20 cellular contexts compared by ENCODE assay signal in genomic region chr16:81241706-81242105, GRCh38. TPM values are rescaled to one million over a fixed set of nuclear protein-coding genes. Genes with fewer than 3 reads are reported as not detected.
DNase-seq lines count a peak whose midpoint lies in the region; ATAC-seq and TF ChIP-seq lines count a peak whose summit lies in the region.
"Had no signal": no experiment of that assay in that cellular context is flagged by ENCODE, and none has a peak within 500 bp of the region (broad histone marks: within the 10 kb centered on the region; RNA-seq: fewer than 3 reads in every experiment).

No MANE protein-coding gene starts in this region.

- no peak for ATAC-seq in body of pancreas
- ATAC-seq: GM23338, HCT116 had no signal

- H3K14ac ChIP-seq in mesenchymal stem cell (ENCODE audit: low read length in 2 of 2), result no peak overlapping the region

- H4K91ac ChIP-seq in mesenchymal stem cell (ENCODE audit: low read length), result no peak overlapping the region

- no peak overlapping the region for H2AK5ac ChIP-seq in mesenchymal stem cell (ENCODE audit: low read length, severe bottlenecking)

- no peaks in the 10 kb centered on the region for H3K9me3 ChIP-seq in HEK293 (ENCODE audit: control insufficient read depth, insufficient read depth, low read depth, low read length)
- no peaks in the 10 kb centered on the region for H3K9me3 ChIP-seq in mesenchymal stem cell (ENCODE audit: control insufficient read depth, low read length)
- H3K9me3 ChIP-seq in body of pancreas, result no peaks in the 10 kb centered on the region
- no peaks in the 10 kb centered on the region for H3K9me3 ChIP-seq in BE2C
- H3K9me3 ChIP-seq in MG63, result no peaks in the 10 kb centered on the region
- H3K9me3 ChIP-seq: BLaER1 had no signal

- H3K4me2 ChIP-seq in mesenchymal stem cell (ENCODE audit: low read length, poor library complexity, severe bottlenecking), result peak overlapping the region; percentile 11
- H3K4me2 ChIP-seq: BLaER1, GM23338 had no signal

- DNase-seq in LNCaP clone FGC (ENCODE audit: low read depth), result peak; percentile 50
- DNase-seq in amniotic epithelial cell (ENCODE audit: low read depth), result peak; percentile 43
- no peak for DNase-seq in mesenchymal stem cell
- no peak for DNase-seq in body of pancreas
- DNase-seq in BE2C, result no peak
- no peak for DNase-seq in G401 (ENCODE audit: low spot score)
- no peak for DNase-seq in MG63
- DNase-seq: CD4-positive, alpha-beta T cell; CD8-positive, alpha-beta memory T cell; DMS 273 treated with DMSO at 0.1 percent for 48 hours; DMS79; EL; GF-D8; H9; HFFc6 had no signal

- 92% methylated on average over 5 of the region's 5 CpGs for WGBS in mesenchymal stem cell
- WGBS in body of pancreas, 2 donors, result 79 to 81% methylated on average over 3 to 5 of the region's 5 CpGs

- H3K79me1 ChIP-seq in mesenchymal stem cell (replicated peaks; ENCODE audit: low read length, poor library complexity, severe bottlenecking), result peaks cover 5% of the 10 kb centered on the region

- H3K27me3 ChIP-seq in mesenchymal stem cell (ENCODE audit: control insufficient read depth in 1 of 2, insufficient read depth in 1 of 2, low read length in 2 of 2), result peaks cover 0 to 17% of the 10 kb centered on the region in 2 experiments
- no peaks in the 10 kb centered on the region for H3K27me3 ChIP-seq in body of pancreas
- no peaks in the 10 kb centered on the region for H3K27me3 ChIP-seq in BE2C
- H3K27me3 ChIP-seq in MG63, result no peaks in the 10 kb centered on the region
- H3K27me3 ChIP-seq: BLaER1 had no signal

- in situ Hi-C loops in G401 (cut with HindIII; ENCODE audit: low sequenced_read_pairs), result no loop called here

- no peaks in the 10 kb centered on the region for H3K36me3 ChIP-seq in HEK293 (ENCODE audit: control insufficient read depth in 2 of 2, insufficient read depth in 1 of 2, low read length in 2 of 2)
- H3K36me3 ChIP-seq in mesenchymal stem cell (ENCODE audit: control insufficient read depth in 1 of 2, insufficient read depth in 2 of 2, low read depth in 1 of 2, low read length in 2 of 2), result peaks cover 0 to 7% of the 10 kb centered on the region in 2 experiments
- no peaks in the 10 kb centered on the region for H3K36me3 ChIP-seq in body of pancreas (replicated peaks in 1 of 2; ENCODE audit: insufficient read depth in 1 of 2, low read depth in 2 of 2)
- no peaks in the 10 kb centered on the region for H3K36me3 ChIP-seq in BE2C
- H3K36me3 ChIP-seq in MG63, result no peaks in the 10 kb centered on the region
- H3K36me3 ChIP-seq: BLaER1 had no signal

- intact Hi-C loops in body of pancreas (cut with DNase I), result no loop called here

- H3K4me3 ChIP-seq in HEK293 (ENCODE audit: low read depth, low read length) (no peak overlapping the region), LNCaP clone FGC (ENCODE audit: low read depth, low read length) (no peak overlapping the region), mesenchymal stem cell (ENCODE audit: insufficient read depth in 1 of 2, low read depth in 1 of 2, low read length in 2 of 2) (no peak overlapping the region), body of pancreas (no peak overlapping the region), BE2C (ENCODE audit: low read depth, low read length) (no peak overlapping the region), MG63 (no peak overlapping the region)
- H3K4me3 ChIP-seq: BLaER1, GM23338 had no signal

- no peak overlapping the region for H3K27ac ChIP-seq in HEK293 (ENCODE audit: extremely low read depth, low read depth, low read length)
- H3K27ac ChIP-seq in mesenchymal stem cell (ENCODE audit: low read length, poor library complexity, severe bottlenecking), result no peak overlapping the region
- no peak overlapping the region for H3K27ac ChIP-seq in body of pancreas
- H3K27ac ChIP-seq: BLaER1 had no signal

- H3K9ac ChIP-seq in mesenchymal stem cell (ENCODE audit: low read length), result no peak overlapping the region
- H3K9ac ChIP-seq: BLaER1 had no signal

- CTCF ChIA-PET in HEK293 (lab: Yijun Ruan, JAX), result no interaction called here

- no peak overlapping the region for H3K4ac ChIP-seq in mesenchymal stem cell (ENCODE audit: low read depth in 1 of 2, low read length in 2 of 2)

- TF ChIP-seq CTCF in HEK293 (tag by site-specific recombination; IDR thresholded peaks at IDR 0.05), result no peak
- no peak for TF ChIP-seq CTCF in LNCaP clone FGC (IDR thresholded peaks at IDR 0.05; ENCODE audit: control insufficient read depth, extremely low read depth, insufficient read depth)
- no peak for TF ChIP-seq CTCF in body of pancreas (IDR thresholded peaks at IDR 0.05)
- TF ChIP-seq CTCF in BE2C (IDR thresholded peaks at IDR 0.05; ENCODE audit: low read depth, low read length), result no peak

- no peak overlapping the region for H2BK5ac ChIP-seq in mesenchymal stem cell (ENCODE audit: low read depth, low read length, poor library complexity, severe bottlenecking)

- no peak overlapping the region for H2BK12ac ChIP-seq in mesenchymal stem cell (ENCODE audit: low read length in 2 of 2)

- no peak overlapping the region for H2BK15ac ChIP-seq in mesenchymal stem cell (ENCODE audit: low read depth, poor library complexity, severe bottlenecking)

- H3K23ac ChIP-seq in mesenchymal stem cell (ENCODE audit: low read length in 2 of 2), result no peak overlapping the region

- no peak for TF ChIP-seq POLR2A in body of pancreas (IDR thresholded peaks at IDR 0.05)

- no peak overlapping the region for H2AFZ ChIP-seq in mesenchymal stem cell (ENCODE audit: low read depth, low read length)
- H2AFZ ChIP-seq: GM23338 had no signal

- H3K4me1 ChIP-seq in HEK293 (ENCODE audit: control insufficient read depth, insufficient read depth, low read length) (no peaks in the 10 kb centered on the region), mesenchymal stem cell (ENCODE audit: control insufficient read depth, insufficient read depth, low read depth, low read length) (peaks cover 14% of the 10 kb centered on the region), body of pancreas (peaks cover 20% of the 10 kb centered on the region), BE2C (no peaks in the 10 kb centered on the region)

- POLR2A ChIA-PET in HEK293 (lab: Yijun Ruan, JAX), result no interaction called here

- H4K8ac ChIP-seq in mesenchymal stem cell (ENCODE audit: low read length), result no peak overlapping the region

- H3K18ac ChIP-seq in mesenchymal stem cell (ENCODE audit: low read depth in 1 of 2, low read length in 2 of 2), result no peak overlapping the region

- H2BK120ac ChIP-seq in mesenchymal stem cell (ENCODE audit: low read depth, low read length), result no peak overlapping the region

TF ChIP-seq in HEK293, 187 proteins besides CTCF, POLR2A, EP300 and RAD21:
- TF ChIP-seq GLIS2 (tag by site-specific recombination; IDR thresholded peaks at IDR 0.05) (no peak), ZNF10 (tag by site-specific recombination; IDR thresholded peaks at IDR 0.05) (0 out of 2 replicates have a peak, but pooled peaks have one; percentile 44)

RNA-seq across cellular contexts. Expression of gene BCO1, which starts 3.2 kb away (rescaled TPM):
- polyA plus RNA-seq in mesenchymal stem cell (2013, experiment 1 of 2), result 0.04 TPM
- polyA plus RNA-seq in mesenchymal stem cell (2013, experiment 2 of 2), result 0.01 TPM
- total RNA-seq in body of pancreas, result not detected
- not detected for polyA plus RNA-seq in BE2C (2012; ENCODE audit: insufficient read depth, insufficient read length, low read depth)
- total RNA-seq in G401 (2014; rRNA removed; shearing (Covaris generic)), result not detected in 2 replicates
- not detected in 2 replicates for total RNA-seq in MG63 (2014; rRNA removed; shearing (Covaris generic); ENCODE audit: low replicate concordance)
- total RNA-seq: CD4-positive, alpha-beta T cell; CD8-positive, alpha-beta memory T cell; H9; HFFc6 had no signal
- polyA plus RNA-seq: CD14-positive monocyte; CD8-positive, alpha-beta memory T cell; GM23338 had no signal

Comparison
In these comparisons a context has a peak if more than half of its experiments do, and no peak if none do; other contexts are left out.
1. DNase-seq: peak in LNCaP clone FGC (single experiment) and amniotic epithelial cell (single experiment); none in mesenchymal stem cell (single experiment), body of pancreas (0 of 4), BE2C (single experiment), G401 (single experiment) and MG63 (single experiment).